8 cellular contexts compared by ENCODE assay signal in the genomic region with DNA sequence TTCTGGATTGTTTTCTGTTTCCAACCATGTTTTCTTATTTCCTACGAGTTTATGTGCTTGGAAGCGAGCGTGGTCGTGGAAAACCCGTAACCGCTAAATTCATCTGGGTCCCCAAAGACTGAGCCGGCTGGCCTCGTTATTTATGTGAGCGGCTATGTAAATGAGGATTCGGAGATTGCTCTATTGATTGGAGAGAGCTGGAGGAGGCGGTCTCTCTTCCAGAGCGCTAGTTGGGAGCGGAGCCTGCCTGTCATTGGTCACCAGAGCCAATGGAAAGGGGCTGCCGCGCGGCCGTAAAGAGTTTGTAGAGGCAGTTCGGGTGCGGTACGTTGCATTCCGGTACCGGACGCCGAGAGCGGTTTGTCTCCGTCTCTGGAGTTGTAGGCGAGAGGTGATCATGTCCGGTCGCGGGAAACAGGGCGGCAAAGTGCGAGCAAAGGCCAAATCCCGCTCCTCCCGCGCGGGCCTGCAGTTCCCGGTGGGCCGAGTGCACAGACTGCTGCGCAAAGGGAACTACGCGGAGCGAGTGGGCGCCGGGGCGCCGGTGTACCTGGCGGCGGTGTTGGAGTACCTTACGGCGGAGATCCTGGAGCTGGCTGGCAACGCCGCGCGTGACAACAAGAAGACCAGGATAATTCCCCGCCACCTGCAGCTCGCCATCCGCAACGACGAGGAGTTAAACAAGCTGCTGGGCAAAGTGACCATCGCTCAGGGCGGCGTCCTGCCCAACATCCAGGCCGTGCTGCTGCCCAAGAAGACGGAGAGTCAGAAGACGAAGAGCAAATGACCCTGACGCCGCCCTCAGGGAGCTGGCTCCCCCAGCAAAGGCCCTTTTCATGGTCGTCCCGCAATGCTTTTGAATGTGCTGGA. TPM values are rescaled to one million over a fixed set of nuclear protein-coding genes. Genes with fewer than 3 reads are reported as not detected.
DNase-seq lines count a peak whose midpoint lies in the region; ATAC-seq, FAIRE-seq and TF ChIP-seq lines count a peak whose summit lies in the region.

No MANE protein-coding gene starts in this region.

- H4K8ac ChIP-seq in mesendoderm (ENCODE audit: low read depth, low read length) = peak overlapping the region; percentile 58

- WGBS in mesendoderm (ENCODE audit: extremely low coverage, insufficient coverage, low lambda C conversion rate) = no CpG with 5 or more reads among the region's 69 CpGs

- no peak overlapping the region for H3K4ac ChIP-seq in mesendoderm (ENCODE audit: low read depth, low read length)

- no peaks in the 10 kb centered on the region for H3K9me3 ChIP-seq in WERI-Rb-1 (ENCODE audit: severe bottlenecking)

- H3K56ac ChIP-seq in mesendoderm (ENCODE audit: low read length) = peak overlapping the region; percentile 92

- no peak overlapping the region for H2BK15ac ChIP-seq in mesendoderm (replicated peaks; ENCODE audit: low read depth)

- no peak overlapping the region for H4K5ac ChIP-seq in mesendoderm (ENCODE audit: low read length)

- FAIRE-seq in endometrium (lab: Jason Lieb, UNC) = peak; percentile 73

- H3K79me1 ChIP-seq in mesendoderm (ENCODE audit: low read length) = peaks cover under 1% of the 10 kb centered on the region

- peak overlapping the region; percentile 71 for H3K18ac ChIP-seq in mesendoderm (ENCODE audit: low read length)

- H3K27me3 ChIP-seq in mesendoderm (ENCODE audit: insufficient read depth, low read length, poor library complexity) = no peaks in the 10 kb centered on the region
- no peaks in the 10 kb centered on the region for H3K27me3 ChIP-seq in WERI-Rb-1 (ENCODE audit: insufficient read depth, low read depth, severe bottlenecking)

- H3K79me2 ChIP-seq in mesendoderm (ENCODE audit: control insufficient read depth, insufficient read depth, low read length) = no peaks in the 10 kb centered on the region

- peak overlapping the region; percentile 83 for H3K9ac ChIP-seq in mesendoderm (ENCODE audit: low read length)

- peak overlapping the region; percentile 71 for H3K4me2 ChIP-seq in mesendoderm (ENCODE audit: low read length)

- DNase-seq in NCI-H69 (lab: John Stamatoyannopoulos, UW) = peak; percentile 96
- DNase-seq in activated CD8-positive, alpha-beta memory T cell treated with anti-CD3 and anti-CD28 coated beads, Interleukin-2, amount 50 U/mL, for 24 hours (ENCODE audit: extremely low read depth) = peak; percentile 74
- DNase-seq in mesendoderm = peak; percentile 98
- peak; percentile 79 for DNase-seq in stimulated activated CD8-positive, alpha-beta memory T cell treated with anti-CD3 and anti-CD28 coated beads, Interleukin-12 subunit alpha, Interleukin-12 subunit beta, amount 100 ng/mL, for 24 hours (ENCODE audit: extremely low read depth)
- DNase-seq in WERI-Rb-1 = no peak

- peak; percentile 60 for ATAC-seq in GM18498 (IDR thresholded peaks at IDR 0.05; ENCODE audit: unreplicated experiment)
- ATAC-seq in HG02852 (IDR thresholded peaks at IDR 0.05; ENCODE audit: unreplicated experiment) = peak; percentile 56

- H3K27ac ChIP-seq in mesendoderm (ENCODE audit: low read depth, low read length) (peak overlapping the region; percentile 22), WERI-Rb-1 (no peak overlapping the region)

- H3K4me3 ChIP-seq in mesendoderm (ENCODE audit: low read length) = peak overlapping the region; percentile 78
- H3K4me3 ChIP-seq in WERI-Rb-1 (ENCODE audit: low read depth, low read length) = no peak overlapping the region

- H2BK5ac ChIP-seq in mesendoderm (ENCODE audit: low read length) = no peak overlapping the region

- H2BK120ac ChIP-seq in mesendoderm (ENCODE audit: low read depth, low read length) = no peak overlapping the region

- no peak overlapping the region for H2AK5ac ChIP-seq in mesendoderm (ENCODE audit: low read length)

- TF ChIP-seq CTCF in WERI-Rb-1 (IDR thresholded peaks at IDR 0.05; ENCODE audit: low read depth, low read length) = no peak

- no peak overlapping the region for H3K23ac ChIP-seq in mesendoderm (ENCODE audit: low read length)

- no peaks in the 10 kb centered on the region for H3K4me1 ChIP-seq in mesendoderm (ENCODE audit: control insufficient read depth, low read depth, low read length)

- no peaks in the 10 kb centered on the region for H3K36me3 ChIP-seq in mesendoderm (ENCODE audit: control insufficient read depth, insufficient read depth, low read length)
- no peaks in the 10 kb centered on the region; the same call in 1 of the 2 replicates for H3K36me3 ChIP-seq in WERI-Rb-1

RNA-seq across cellular contexts. Expression of a gene that starts 29.0 kb away (rescaled TPM):
- polyA plus RNA-seq in mesendoderm (2013, experiment 1 of 2) = 121 TPM
- 119 TPM for polyA plus RNA-seq in mesendoderm (2013, experiment 2 of 2)

RNA-seq across cellular contexts. Expression of a gene that starts 29.2 kb away (rescaled TPM):
- polyA plus RNA-seq in mesendoderm (2013, experiment 1 of 2) = 2.2 TPM
- 2.1 TPM for polyA plus RNA-seq in mesendoderm (2013, experiment 2 of 2)

RNA-seq across cellular contexts. Expression of a gene that starts 39.7 kb away (rescaled TPM):
- not detected for polyA plus RNA-seq in mesendoderm (2013, experiment 1 of 2)
- not detected for polyA plus RNA-seq in mesendoderm (2013, experiment 2 of 2)
